Comparison of ENCODE assay signal across 1 cellular context in genomic region chr2:140650825-140651224, GRCh38.
TF ChIP-seq lines count a peak whose summit lies in the region.

No MANE protein-coding gene starts in this region.

TF ChIP-seq in A549, 52 proteins besides CTCF, POLR2A, EP300 and RAD21 (continued from another document):
- peak; percentile 80; the same call in 1 of the 2 replicates for TF ChIP-seq FOXS1 (CRISPR knock-in tag; IDR thresholded peaks at IDR 0.05)
- TF ChIP-seq MYC (IDR thresholded peaks at IDR 0.05; ENCODE audit: borderline replicate concordance, low read length), result no peak
- peak; percentile 57; the same call in 1 of the 2 replicates for TF ChIP-seq GATA3 (IDR thresholded peaks at IDR 0.05; ENCODE audit: borderline replicate concordance)
- no peak for TF ChIP-seq TP53 (CRISPR knock-in tag; IDR thresholded peaks at IDR 0.05)
- TF ChIP-seq KDM1A (IDR thresholded peaks at IDR 0.05; ENCODE audit: low read depth), result no peak
- no peak for TF ChIP-seq CBX8 (IDR thresholded peaks at IDR 0.05)
